ENCODE assay signal across 7 cellular contexts in the genomic region with DNA sequence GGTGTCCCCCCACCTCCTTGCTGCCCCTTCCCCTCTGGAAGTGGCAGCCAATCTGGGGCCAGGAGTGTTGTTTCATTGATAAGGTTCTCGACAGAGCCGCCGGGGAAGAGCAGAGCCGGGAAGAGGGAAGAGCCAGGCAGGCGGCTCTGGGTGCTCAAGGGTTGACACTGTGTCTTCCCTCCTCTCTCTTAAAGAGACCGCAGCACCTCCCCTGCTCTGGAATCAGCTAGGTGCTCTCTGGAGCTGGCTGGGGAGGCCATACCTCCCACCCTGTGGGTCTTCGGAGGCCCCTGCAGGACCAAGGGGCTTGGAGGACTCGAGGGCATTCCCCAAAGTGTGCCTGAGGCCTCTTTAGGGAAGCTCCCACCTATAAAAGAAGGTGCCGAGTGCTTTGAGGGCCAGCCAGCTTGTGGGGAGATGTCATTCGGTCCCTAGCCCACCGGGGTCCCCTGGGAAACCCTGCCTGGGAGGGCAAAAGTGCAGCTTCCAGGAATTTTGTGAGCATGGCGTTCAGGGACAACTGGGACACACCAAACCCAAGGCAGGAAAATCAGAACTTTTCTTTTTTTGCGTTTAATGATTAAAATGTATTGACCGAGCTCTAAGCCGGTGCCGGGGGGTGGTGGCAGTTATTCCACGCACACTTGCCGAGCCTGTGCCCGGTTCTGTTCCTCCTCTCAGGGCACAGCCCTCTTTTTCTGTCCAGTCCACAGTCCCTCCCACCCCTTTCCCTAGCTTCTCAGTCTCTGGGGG. TPM values are rescaled to one million over a fixed set of nuclear protein-coding genes. Genes with fewer than 3 reads are reported as not detected.
A peak's percentile ranks its signal among the peaks of the same experiment; 100 is the strongest.
DNase-seq lines count a peak whose midpoint lies in the region; ATAC-seq, FAIRE-seq and TF ChIP-seq lines count a peak whose summit lies in the region.

No MANE protein-coding gene starts in this region.

- H4K91ac ChIP-seq in trophoblast cell (ENCODE audit: low read depth, low read length), result no peak overlapping the region

- TF ChIP-seq CTCF in Peyer's patch (IDR thresholded peaks at IDR 0.05) (no peak), esophagus squamous epithelium (IDR thresholded peaks at IDR 0.05) (no peak)

- no peak overlapping the region for H2AK5ac ChIP-seq in trophoblast cell (ENCODE audit: low read length)

- peak overlapping the region; percentile 44 for H3K4me2 ChIP-seq in trophoblast cell (ENCODE audit: low read length)

- peak overlapping the region; percentile 65 for H3K4ac ChIP-seq in trophoblast cell (ENCODE audit: low read depth, low read length)

- no peak overlapping the region for H3K9ac ChIP-seq in trophoblast cell (ENCODE audit: low read length)

- no peak for FAIRE-seq in H54 (lab: Jason Lieb, UNC)

- peaks cover 0 to 40% (median 27%) of the 10 kb centered on the region in 4 donors for H3K4me1 ChIP-seq in Peyer's patch
- peaks cover 34 to 65% (median 40%) of the 10 kb centered on the region in 3 donors for H3K4me1 ChIP-seq in esophagus squamous epithelium
- peaks cover 18 to 23% of the 10 kb centered on the region in 2 experiments for H3K4me1 ChIP-seq in trophoblast cell (ENCODE audit: control insufficient read depth in 1 of 2, insufficient read depth in 2 of 2, low read length in 2 of 2)

- peak overlapping the region; percentile 43 to 100 (median 80) for H3K27ac ChIP-seq in Peyer's patch
- peak overlapping the region; percentile 53 to 100 (median 100) for H3K27ac ChIP-seq in esophagus squamous epithelium
- no peak overlapping the region for H3K27ac ChIP-seq in trophoblast cell (ENCODE audit: low read depth, low read length)

- H3K18ac ChIP-seq in trophoblast cell (ENCODE audit: low read length), result no peak overlapping the region

- H3K14ac ChIP-seq in trophoblast cell (ENCODE audit: low read length), result no peak overlapping the region

- no peak for ATAC-seq in HG03196 (IDR thresholded peaks at IDR 0.05; ENCODE audit: unreplicated experiment)

- H3K36me3 ChIP-seq in Peyer's patch (peaks cover 0 to 34% (median 0%) of the 10 kb centered on the region in 3 donors), esophagus squamous epithelium (peaks cover 14 to 60% (median 14%) of the 10 kb centered on the region in 3 donors), trophoblast cell (ENCODE audit: control insufficient read depth in 1 of 2, insufficient read depth in 2 of 2, low read length in 2 of 2) (peaks cover 39 to 42% of the 10 kb centered on the region in 2 experiments)

- H3K27me3 ChIP-seq in Peyer's patch (no peaks in the 10 kb centered on the region), esophagus squamous epithelium (no peaks in the 10 kb centered on the region), trophoblast cell (ENCODE audit: insufficient read depth, low read length) (no peaks in the 10 kb centered on the region)

- H4K8ac ChIP-seq in trophoblast cell (ENCODE audit: low read depth, low read length), result no peak overlapping the region

- DNase-seq in H54 (ENCODE audit: insufficient read length, low spot score) (peak; percentile 22), Peyer's patch (peak in 1 of 3 donors; percentile 66), esophagus squamous epithelium (lab: John Stamatoyannopoulos, UW) (no peak), trophoblast cell (no peak), NCI-H2196 treated with DMSO at 0.1 percent for 48 hours (lab: John Stamatoyannopoulos, UW; ENCODE audit: unreplicated experiment) (no peak), NCI-H1048 (lab: John Stamatoyannopoulos, UW) (no peak)

- no peak overlapping the region for H4K12ac ChIP-seq in trophoblast cell (ENCODE audit: low read depth, low read length)

- no peak overlapping the region for H2AFZ ChIP-seq in trophoblast cell (ENCODE audit: insufficient read depth, low read length, poor library complexity)

- WGBS in esophagus squamous epithelium, 2 donors, result 37 to 42% methylated on average over 13 to 14 of the region's 19 CpGs
- no CpG with 5 or more reads among the region's 19 CpGs for WGBS in trophoblast cell (ENCODE audit: extremely low coverage, insufficient coverage, insufficient read length)

- H2BK12ac ChIP-seq in trophoblast cell (ENCODE audit: low read length), result no peak overlapping the region

- peaks cover 19% of the 10 kb centered on the region for H3K79me1 ChIP-seq in trophoblast cell (ENCODE audit: low read length)

- peaks cover 20% of the 10 kb centered on the region for H3K79me2 ChIP-seq in trophoblast cell (ENCODE audit: control insufficient read depth, insufficient read depth, low read length, poor library complexity)

- H3K9me3 ChIP-seq in Peyer's patch (no peaks in the 10 kb centered on the region), esophagus squamous epithelium (no peaks in the 10 kb centered on the region), trophoblast cell (ENCODE audit: insufficient read depth, low read depth, low read length) (no peaks in the 10 kb centered on the region)

- intact Hi-C loops in esophagus squamous epithelium (cut with DNase I), result no loop called here

- no peak overlapping the region for H2BK120ac ChIP-seq in trophoblast cell (ENCODE audit: insufficient read depth, low read length, poor library complexity)

- H3K4me3 ChIP-seq in Peyer's patch, result peak overlapping the region; percentile 82 to 93 (median 88)
- peak overlapping the region; percentile 75 to 91 (median 86) for H3K4me3 ChIP-seq in esophagus squamous epithelium
- no peak overlapping the region for H3K4me3 ChIP-seq in trophoblast cell (ENCODE audit: low read depth, low read length)

- no peak overlapping the region for H3K23ac ChIP-seq in trophoblast cell (ENCODE audit: low read length)

- TF ChIP-seq POLR2A in H54 (IDR thresholded peaks at IDR 0.05; ENCODE audit: low read depth, low read length) (no peak), Peyer's patch (IDR thresholded peaks at IDR 0.05) (peak in 1 of 2 donors; percentile 20), esophagus squamous epithelium (IDR thresholded peaks at IDR 0.05) (no peak)

- H2BK5ac ChIP-seq in trophoblast cell (ENCODE audit: low read depth, low read length, poor library complexity), result no peak overlapping the region

RNA-seq across cellular contexts. Expression of a gene that starts 2.9 kb away (rescaled TPM):
- total RNA-seq in Peyer's patch, result 10 to 100 TPM; 15.4 to 30.5 (median 25.3) TPM
- total RNA-seq in esophagus squamous epithelium, result 10 to 100 TPM in 3 of 4 donors, 1 to 10 TPM in 1; 5.6 to 14.4 (median 10.6) TPM
- polyA plus RNA-seq in trophoblast cell (2013), result 19.3 and 19.5 TPM in 2 replicates

RNA-seq across cellular contexts. Expression of a gene that starts 13.2 kb away (rescaled TPM):
- total RNA-seq in Peyer's patch (100 to 1,000 TPM in 2 of 4 donors, 10 to 100 TPM in 2; 31.4 to 134 (median 91.0) TPM), esophagus squamous epithelium (10 to 100 TPM in 1 of 4 donors, 1 to 10 TPM in 3; 3.2 to 20.4 (median 6.2) TPM)
- polyA plus RNA-seq in trophoblast cell (2013), result 10.9 and 11.1 TPM in 2 replicates

RNA-seq across cellular contexts. Expression of a gene that starts 51.9 kb away (rescaled TPM):
- total RNA-seq in Peyer's patch (not detected), esophagus squamous epithelium (1 to 10 TPM in 1 of 4 donors, not detected in 3; 1.3 TPM)
- polyA plus RNA-seq in trophoblast cell (2013), result 2.5 TPM in 2 replicates
